30 cellular contexts compared by ENCODE assay signal in genomic region chr1:41490911-41491310, GRCh38. TPM values are rescaled to one million over a fixed set of nuclear protein-coding genes. Genes with fewer than 3 reads are reported as not detected.
"Had no signal": no experiment of that assay in that cellular context is flagged by ENCODE, and none has a peak within 500 bp of the region (broad histone marks: within the 10 kb centered on the region; RNA-seq: fewer than 3 reads in every experiment).

No MANE protein-coding gene starts in this region.

- H3K9me3 Mint-ChIP-seq: activated naive CD8-positive, alpha-beta T cell treated with anti-CD3 and anti-CD28 coated beads for 36 hours; activated T-cell treated with anti-CD3 and anti-CD28 coated beads, Interleukin-2, amount 50 U/mL, for 24 hours; endodermal cell had no signal

- H3K9me3 ChIP-seq: breast epithelium, esophagus squamous epithelium, gastrocnemius medialis, sigmoid colon, transverse colon, vagina had no signal

- H3K27me3 ChIP-seq: breast epithelium, gastrocnemius medialis, sigmoid colon, vagina had no signal

- ATAC-seq: activated T-helper 17 cell treated with anti-CD3 and anti-CD28 coated beads, Interleukin-2, amount 50 U/mL, for 72 hours; gastrocnemius medialis; natural killer cell treated with Interleukin-12 subunit alpha and Interleukin-12 subunit beta and Interleukin-15 and Interleukin-18, amount 100 ng/mL, for 72 hours; stimulated activated naive B cell treated with anti-CD40 and anti-IgM and Interleukin-4, amounts not matched to agents 10 μg/mL and 1 μg/mL and 100 μg/mL, for 72 hours; WTC11 had no signal

- H3K36me3 ChIP-seq: breast epithelium, esophagus squamous epithelium, gastrocnemius medialis, sigmoid colon, transverse colon, vagina had no signal

- H3K36me3 Mint-ChIP-seq: activated naive CD8-positive, alpha-beta T cell treated with anti-CD3 and anti-CD28 coated beads for 36 hours; natural killer cell treated with Interleukin-12 subunit alpha and Interleukin-12 subunit beta and Interleukin-15 and Interleukin-18, amount 100 ng/mL, for 72 hours; stimulated activated naive B cell treated with anti-CD40 and anti-IgM and Interleukin-4, amounts not matched to agents 10 μg/mL and 1 μg/mL and 100 μg/mL, for 72 hours; WTC11 had no signal

- H3K27ac Mint-ChIP-seq: activated naive CD8-positive, alpha-beta T cell treated with anti-CD3 and anti-CD28 coated beads for 36 hours; activated T-cell treated with anti-CD3 and anti-CD28 coated beads, Interleukin-2, amount 50 U/mL, for 24 hours; activated T-helper 17 cell treated with anti-CD3 and anti-CD28 coated beads, Interleukin-2, amount 50 U/mL, for 72 hours; endodermal cell; natural killer cell treated with Interleukin-12 subunit alpha and Interleukin-12 subunit beta and Interleukin-15 and Interleukin-18, amount 100 ng/mL, for 72 hours; stimulated activated naive B cell treated with anti-CD40 and anti-IgM and Interleukin-4, amounts not matched to agents 10 μg/mL and 1 μg/mL and 100 μg/mL, for 72 hours; WTC11 had no signal

- H3K4me3 ChIP-seq: breast epithelium, coronary artery, esophagus squamous epithelium, gastrocnemius medialis, lung, sigmoid colon, smooth muscle cell, transverse colon, vagina had no signal

- DNase-seq: activated CD4-positive, alpha-beta T cell treated with anti-CD3 and anti-CD28 coated beads, Interleukin-2, amount 50 U/mL, for 4 hours; activated CD8-positive, alpha-beta memory T cell treated with anti-CD3 and anti-CD28 coated beads for 24 hours; activated CD8-positive, alpha-beta memory T cell treated with anti-CD3 and anti-CD28 coated beads, Interleukin-2, amount 50 U/mL, for 4 hours; activated naive CD4-positive, alpha-beta T cell; activated naive CD8-positive, alpha-beta T cell treated with anti-CD3 and anti-CD28 coated beads for 36 hours; activated T-cell treated with anti-CD3 and anti-CD28 coated beads, Interleukin-2, amount 50 U/mL, for 24 hours; cerebellar nuclear complex; endodermal cell; esophagus squamous epithelium; gastrocnemius medialis; head of caudate nucleus; sigmoid colon; stimulated activated CD4-positive, alpha-beta T cell treated with anti-CD3 and anti-CD28 coated beads, Interleukin-15, amount 100 ng/mL, for 24 hours; stimulated activated CD8-positive, alpha-beta memory T cell treated with anti-CD3 and anti-CD28 coated beads, Interleukin-4, amount 100 ng/mL, for 48 hours; stimulated activated naive B cell treated with anti-CD40 and anti-IgM and Interleukin-4, amounts not matched to agents 10 μg/mL and 1 μg/mL and 100 μg/mL, for 72 hours; T-helper 9 cell; transverse colon had no signal

- H3K4me3 Mint-ChIP-seq: activated naive CD8-positive, alpha-beta T cell treated with anti-CD3 and anti-CD28 coated beads for 36 hours; activated T-cell treated with anti-CD3 and anti-CD28 coated beads, Interleukin-2, amount 50 U/mL, for 24 hours; activated T-helper 17 cell treated with anti-CD3 and anti-CD28 coated beads, Interleukin-2, amount 50 U/mL, for 72 hours; endodermal cell; natural killer cell treated with Interleukin-12 subunit alpha and Interleukin-12 subunit beta and Interleukin-15 and Interleukin-18, amount 100 ng/mL, for 72 hours; stimulated activated naive B cell treated with anti-CD40 and anti-IgM and Interleukin-4, amounts not matched to agents 10 μg/mL and 1 μg/mL and 100 μg/mL, for 72 hours; WTC11 had no signal

- FAIRE-seq: astrocyte, islet of Langerhans had no signal

- H3K27ac ChIP-seq: breast epithelium, coronary artery, esophagus squamous epithelium, gastrocnemius medialis, parathyroid adenoma, sigmoid colon, transverse colon, vagina had no signal

- H3K9ac ChIP-seq: parathyroid adenoma had no signal

RNA-seq across cellular contexts. Expression of gene EDN2, which starts 6.4 kb away (rescaled TPM):
- total RNA-seq: activated naive CD8-positive, alpha-beta T cell treated with anti-CD3 and anti-CD28 coated beads for 36 hours; activated T-helper 17 cell treated with anti-CD3 and anti-CD28 coated beads, Interleukin-2, amount 50 U/mL, for 72 hours; endodermal cell; gastrocnemius medialis; natural killer cell treated with Interleukin-12 subunit alpha and Interleukin-12 subunit beta and Interleukin-15 and Interleukin-18, amount 100 ng/mL, for 72 hours; smooth muscle cell; T-helper 1 cell treated with Interleukin-12 subunit alpha and Interleukin-12 subunit beta and Interleukin-4 antibody, amounts not matched to agents 30 ng/mL and 1 ng/mL, for 36 hours; temporal lobe had no signal
- polyA plus RNA-seq: smooth muscle cell had no signal
